In the genomic region with DNA sequence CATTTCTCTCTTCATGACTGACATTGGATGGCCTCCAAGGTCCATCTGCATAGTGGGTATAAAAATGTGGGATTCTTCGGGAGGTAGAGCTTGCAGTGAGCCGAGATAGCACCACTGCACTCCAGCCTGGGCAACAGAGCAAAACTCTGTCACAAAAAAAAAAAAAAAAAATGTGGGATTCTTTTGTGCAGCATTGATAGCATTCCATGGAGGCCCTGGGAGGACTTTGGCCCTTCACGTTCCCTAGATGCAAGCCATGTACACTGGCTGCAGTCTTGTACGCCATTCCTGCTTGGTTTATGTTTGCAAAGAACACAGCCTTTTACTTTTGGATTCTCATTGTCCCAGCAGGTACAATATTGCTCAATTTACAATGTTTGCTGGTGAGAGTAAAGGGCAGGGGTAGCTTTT, we compare ENCODE assay signal across 28 cellular contexts.
"Had no signal": no experiment of that assay in that cellular context is flagged by ENCODE, and none has a peak within 500 bp of the region (broad histone marks: within the 10 kb centered on the region; RNA-seq: fewer than 3 reads in every experiment).

No MANE protein-coding gene starts in this region.

- H3K4me1 Mint-ChIP-seq: activated CD4-positive, alpha-beta T cell treated with anti-CD3 and anti-CD28 coated beads for 36 hours; activated CD8-positive, alpha-beta memory T cell treated with anti-CD3 and anti-CD28 coated beads, Interleukin-2, amount 10 ng/mL, durations not matched to agents 7 days and 5 days; activated naive CD8-positive, alpha-beta T cell treated with anti-CD3 and anti-CD28 coated beads for 36 hours; naive thymus-derived CD8-positive, alpha-beta T cell; neural crest cell had no signal

- H3K36me3 ChIP-seq: adrenal gland, heart left ventricle, left ventricle myocardium inferior, right atrium auricular region, spleen, tibial nerve had no signal

- DNase-seq: activated CD4-positive, alpha-beta T cell treated with anti-CD3 and anti-CD28 coated beads for 36 hours; activated CD4-positive, CD25-positive, alpha-beta regulatory T cell; activated CD8-positive, alpha-beta memory T cell treated with anti-CD3 and anti-CD28 coated beads, Interleukin-2, amount 10 ng/mL, durations not matched to agents 7 days and 5 days; activated CD8-positive, alpha-beta T cell treated with anti-CD3 and anti-CD28 coated beads, Interleukin-2, amount 10 ng/mL, durations not matched to agents 7 days and 5 days; activated naive CD4-positive, alpha-beta T cell treated with Interleukin-2 at 50 U/mL for 16 hours; activated naive CD8-positive, alpha-beta T cell treated with anti-CD3 and anti-CD28 coated beads for 36 hours; activated T-cell treated with anti-CD3 and anti-CD28 coated beads for 4 hours; activated T-cell treated with anti-CD3 and anti-CD28 coated beads, Interleukin-2, amount 50 U/mL, for 72 hours; adrenal gland; aorta; body of pancreas; cerebellar nuclear complex; heart left ventricle; kidney glomerular epithelial cell; left ventricle myocardium inferior; naive thymus-derived CD8-positive, alpha-beta T cell; nucleus accumbens; spleen; stimulated activated CD4-positive, alpha-beta T cell treated with anti-CD3 and anti-CD28 coated beads, Interleukin-2, amount 100 ng/mL, for 48 hours; stimulated activated naive CD4-positive, alpha-beta T cell treated with Interleukin-2 at 50 U/mL for 16 hours; T-helper 1 cell had no signal

- H3K9me3 ChIP-seq: adrenal gland, body of pancreas, right atrium auricular region, spleen, tibial nerve had no signal

- H3K4me3 Mint-ChIP-seq: activated CD4-positive, alpha-beta T cell treated with anti-CD3 and anti-CD28 coated beads for 36 hours; activated CD8-positive, alpha-beta memory T cell treated with anti-CD3 and anti-CD28 coated beads, Interleukin-2, amount 10 ng/mL, durations not matched to agents 7 days and 5 days; activated CD8-positive, alpha-beta T cell treated with anti-CD3 and anti-CD28 coated beads, Interleukin-2, amount 10 ng/mL, durations not matched to agents 7 days and 5 days; activated naive CD8-positive, alpha-beta T cell treated with anti-CD3 and anti-CD28 coated beads for 36 hours; activated T-cell treated with anti-CD3 and anti-CD28 coated beads, Interleukin-2, amount 50 U/mL, for 72 hours; naive thymus-derived CD8-positive, alpha-beta T cell; neural crest cell had no signal

- H3K4me3 ChIP-seq: adrenal gland, body of pancreas, coronary artery, heart left ventricle, left ventricle myocardium inferior, right atrium auricular region, spleen, tibial nerve had no signal

- H3K27ac Mint-ChIP-seq: activated CD4-positive, alpha-beta T cell treated with anti-CD3 and anti-CD28 coated beads for 36 hours; activated CD8-positive, alpha-beta memory T cell treated with anti-CD3 and anti-CD28 coated beads, Interleukin-2, amount 10 ng/mL, durations not matched to agents 7 days and 5 days; activated CD8-positive, alpha-beta T cell treated with anti-CD3 and anti-CD28 coated beads, Interleukin-2, amount 10 ng/mL, durations not matched to agents 7 days and 5 days; activated naive CD8-positive, alpha-beta T cell treated with anti-CD3 and anti-CD28 coated beads for 36 hours; activated T-cell treated with anti-CD3 and anti-CD28 coated beads, Interleukin-2, amount 50 U/mL, for 72 hours; naive thymus-derived CD8-positive, alpha-beta T cell had no signal

- H3K27me3 Mint-ChIP-seq: activated CD4-positive, alpha-beta T cell treated with anti-CD3 and anti-CD28 coated beads for 36 hours; activated CD8-positive, alpha-beta memory T cell treated with anti-CD3 and anti-CD28 coated beads, Interleukin-2, amount 10 ng/mL, durations not matched to agents 7 days and 5 days; activated naive CD8-positive, alpha-beta T cell treated with anti-CD3 and anti-CD28 coated beads for 36 hours; naive thymus-derived CD8-positive, alpha-beta T cell had no signal

- H3K9me3 Mint-ChIP-seq: activated naive CD8-positive, alpha-beta T cell treated with anti-CD3 and anti-CD28 coated beads for 36 hours; activated T-cell treated with anti-CD3 and anti-CD28 coated beads, Interleukin-2, amount 50 U/mL, for 72 hours; neural crest cell had no signal

- H3K27ac ChIP-seq: adrenal gland, body of pancreas, coronary artery, heart left ventricle, left ventricle myocardium inferior, parathyroid adenoma, right atrium auricular region, spleen, tibial nerve had no signal

- H3K4me1 ChIP-seq: adrenal gland, body of pancreas, heart left ventricle, left ventricle myocardium inferior, parathyroid adenoma, right atrium auricular region, spleen, tibial nerve had no signal

- FAIRE-seq: endothelial cell of umbilical vein, urothelium cell line had no signal

- H3K27me3 ChIP-seq: adrenal gland, body of pancreas, heart left ventricle, right atrium auricular region, spleen, tibial nerve had no signal

- H3K36me3 Mint-ChIP-seq: activated CD8-positive, alpha-beta memory T cell treated with anti-CD3 and anti-CD28 coated beads, Interleukin-2, amount 10 ng/mL, durations not matched to agents 7 days and 5 days; activated naive CD8-positive, alpha-beta T cell treated with anti-CD3 and anti-CD28 coated beads for 36 hours; naive thymus-derived CD8-positive, alpha-beta T cell had no signal
